Comparison of ENCODE assay signal across 33 cellular contexts in the genomic region with DNA sequence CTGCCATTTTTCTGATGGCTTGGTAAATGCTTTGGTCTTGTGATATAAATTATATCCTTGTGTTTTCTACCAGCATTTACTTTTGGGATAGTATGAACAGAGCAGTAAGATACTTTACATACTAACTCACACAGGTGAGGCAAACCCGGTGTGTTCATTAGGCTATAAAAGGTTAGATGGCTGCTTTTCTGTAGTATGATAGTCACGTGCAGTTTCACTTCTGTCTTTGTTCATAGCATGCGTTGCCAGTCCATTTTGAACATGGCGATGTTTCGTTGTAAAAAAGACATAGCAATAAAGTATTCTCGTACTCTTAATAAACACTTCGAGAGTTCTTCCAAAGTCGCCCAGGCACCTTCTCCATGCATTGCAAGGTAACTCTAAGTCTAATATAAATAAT.
"Had no signal": no experiment of that assay in that cellular context is flagged by ENCODE, and none has a peak within 500 bp of the region (broad histone marks: within the 10 kb centered on the region; RNA-seq: fewer than 3 reads in every experiment).

No MANE protein-coding gene starts in this region.

- ATAC-seq: activated CD4-positive, alpha-beta T cell treated with anti-CD3 and anti-CD28 coated beads for 36 hours; activated naive CD8-positive, alpha-beta T cell treated with anti-CD3 and anti-CD28 coated beads, Interleukin-2, amount 50 U/mL, for 24 hours; activated T-cell treated with anti-CD3 and anti-CD28 coated beads, Interleukin-2, amount 50 U/mL, for 72 hours; effector memory CD8-positive, alpha-beta T cell; foreskin keratinocyte; gastrocnemius medialis; heart right ventricle; T-cell had no signal

- DNase-seq: activated B cell treated with CpG ODN at 0.5 μM for 24 hours; activated CD4-positive, alpha-beta memory T cell treated with anti-CD3 and anti-CD28 coated beads for 36 hours; activated CD4-positive, alpha-beta T cell treated with anti-CD3 and anti-CD28 coated beads for 36 hours; activated CD4-positive, alpha-beta T cell treated with anti-CD3 and anti-CD28 coated beads, Interleukin-2, amount 10 ng/mL, durations not matched to agents 24 days and 14 days; activated CD4-positive, CD25-positive, alpha-beta regulatory T cell treated with anti-CD3 and anti-CD28 coated beads, Interleukin-2, amount 50 U/mL, for 72 hours; activated CD8-positive, alpha-beta memory T cell treated with anti-CD3 and anti-CD28 coated beads, Interleukin-2, amount 50 U/mL, for 48 hours; activated gamma-delta T cell; activated naive CD4-positive, alpha-beta T cell; activated naive CD8-positive, alpha-beta T cell treated with anti-CD3 and anti-CD28 coated beads for 36 hours; activated naive CD8-positive, alpha-beta T cell treated with anti-CD3 and anti-CD28 coated beads, Interleukin-2, amount 50 U/mL, for 24 hours; activated T-cell treated with anti-CD3 and anti-CD28 coated beads for 4 hours; activated T-cell treated with anti-CD3 and anti-CD28 coated beads, Interleukin-2, amount 50 U/mL, for 24 hours; activated T-cell treated with anti-CD3 and anti-CD28 coated beads, Interleukin-2, amount 50 U/mL, for 72 hours; adrenal gland; amygdala; aorta; caudate nucleus; cortex of kidney; dermis blood vessel endothelial cell; effector CD4-positive, alpha-beta T cell; effector memory CD8-positive, alpha-beta T cell; erythroblast; foreskin keratinocyte; gastrocnemius medialis; glutamatergic neuron; heart right ventricle; T-cell; T1000; WERI-Rb-1 had no signal

- H3K27me3 ChIP-seq: adrenal gland, esophagus muscularis mucosa, foreskin keratinocyte, gastrocnemius medialis, heart right ventricle, hepatocyte had no signal

- H3K9me3 ChIP-seq: adrenal gland, esophagus muscularis mucosa, gastrocnemius medialis, heart right ventricle had no signal

- H3K4me1 ChIP-seq: adrenal gland, foreskin keratinocyte had no signal

- H3K27ac ChIP-seq: adrenal gland, esophagus muscularis mucosa, foreskin keratinocyte, hepatocyte had no signal

- H3K4me2 ChIP-seq: hepatocyte had no signal

- H2AFZ ChIP-seq: hepatocyte had no signal

- FAIRE-seq: bronchial epithelial cell, colon had no signal

- H3K4me3 ChIP-seq: adrenal gland, esophagus muscularis mucosa, gastrocnemius medialis, heart right ventricle, hepatocyte had no signal

- H3K79me2 ChIP-seq: hepatocyte had no signal
